8 cellular contexts compared by ENCODE assay signal in genomic region chr3:111989061-111989678, GRCh38. TPM values are rescaled to one million over a fixed set of nuclear protein-coding genes. Genes with fewer than 3 reads are reported as not detected.
DNase-seq lines count a peak whose midpoint lies in the region; ATAC-seq and TF ChIP-seq lines count a peak whose summit lies in the region.

No MANE protein-coding gene starts in this region.

- H3K36me3 Mint-ChIP-seq in activated CD4-positive, alpha-beta T cell treated with anti-CD3 and anti-CD28 coated beads for 36 hours (ENCODE audit: low read depth), result peaks cover 51% of the 10 kb centered on the region
- H3K36me3 Mint-ChIP-seq in nephron progenitor cell (ENCODE audit: low read depth), result peaks cover 58% of the 10 kb centered on the region

- CTCF ChIA-PET in activated CD4-positive, alpha-beta T cell treated with anti-CD3 and anti-CD28 coated beads for 36 hours (lab: Charles Lee), result interaction anchor here (0.7 to 21.0 kb wide), 28 partner anchors 8 to 443 kb away, joined by 3 to 515 read pairs (median 4); partner anchors contain the start of genes ABHD10 and TAGLN3

- peak; percentile 69 for ATAC-seq in activated CD4-positive, alpha-beta T cell treated with anti-CD3 and anti-CD28 coated beads for 36 hours

- TF ChIP-seq CTCF in LNCAP (IDR thresholded peaks at IDR 0.05) (peak; percentile 82), nephron progenitor cell (IDR thresholded peaks at IDR 0.05) (peak; percentile 60)

- intact Hi-C loops in activated CD4-positive, alpha-beta T cell treated with anti-CD3 and anti-CD28 coated beads for 36 hours (cut with DNase I, micrococcal nuclease), result loop anchor here (1.0 kb wide), 2 partner anchors 24 to 54 kb away; no protein-coding TSS in a partner anchor

- no peak for TF ChIP-seq POLR2A in erythroblast (IDR thresholded peaks at IDR 0.05; ENCODE audit: low read length)

- POLR2A ChIA-PET in activated CD4-positive, alpha-beta T cell treated with anti-CD3 and anti-CD28 coated beads for 36 hours (lab: Charles Lee), result interaction anchor here (0.8 kb wide), 1 partner anchor 10 kb away, joined by 3 read pairs; the partner anchor contains the start of gene ABHD10

- no peak overlapping the region for H3K27ac Mint-ChIP-seq in activated CD4-positive, alpha-beta T cell treated with anti-CD3 and anti-CD28 coated beads for 36 hours
- H3K27ac Mint-ChIP-seq in nephron progenitor cell, result no peak overlapping the region

- DNase-seq in activated CD4-positive, alpha-beta T cell treated with anti-CD3 and anti-CD28 coated beads for 36 hours, result no peak
- DNase-seq in activated CD4-positive, alpha-beta T cell treated with anti-CD3 and anti-CD28 coated beads, Interleukin-2, amount 50 U/mL, for 48 hours, result no peak
- DNase-seq in H4 (ENCODE audit: low spot score) (peak; percentile 64), RPMI8226 (peak; percentile 50), erythroblast (lab: John Stamatoyannopoulos, UW) (peak; percentile 48 to 59), nephron progenitor cell (no peak)
- DNase-seq in stimulated activated CD4-positive, alpha-beta T cell treated with anti-CD3 and anti-CD28 coated beads, Interleukin-4, amount 100 ng/mL, for 24 hours, result no peak

- peaks cover 36% of the 10 kb centered on the region for H3K4me1 Mint-ChIP-seq in activated CD4-positive, alpha-beta T cell treated with anti-CD3 and anti-CD28 coated beads for 36 hours
- H3K4me1 Mint-ChIP-seq in nephron progenitor cell, result peaks cover 8% of the 10 kb centered on the region

- no peaks in the 10 kb centered on the region for H3K27me3 Mint-ChIP-seq in activated CD4-positive, alpha-beta T cell treated with anti-CD3 and anti-CD28 coated beads for 36 hours
- H3K27me3 Mint-ChIP-seq in nephron progenitor cell (ENCODE audit: low read depth, poor library complexity), result no peaks in the 10 kb centered on the region

- no peaks in the 10 kb centered on the region for H3K9me3 Mint-ChIP-seq in activated CD4-positive, alpha-beta T cell treated with anti-CD3 and anti-CD28 coated beads for 36 hours (ENCODE audit: low read depth)
- no peaks in the 10 kb centered on the region for H3K9me3 Mint-ChIP-seq in nephron progenitor cell

- no peak overlapping the region for H3K4me3 Mint-ChIP-seq in activated CD4-positive, alpha-beta T cell treated with anti-CD3 and anti-CD28 coated beads for 36 hours
- H3K4me3 Mint-ChIP-seq in nephron progenitor cell, result no peak overlapping the region

RNA-seq across cellular contexts. Expression of gene TAGLN3, which starts 9.6 kb away (rescaled TPM):
- 1 to 10 TPM; 3.2 to 3.5 TPM for total RNA-seq in activated CD4-positive, alpha-beta T cell treated with anti-CD3 and anti-CD28 coated beads for 36 hours
- not detected in 2 replicates for total RNA-seq in H4 (2014; rRNA removed; shearing (Covaris generic))

RNA-seq across cellular contexts. Expression of gene ABHD10, which starts 10.3 kb away (rescaled TPM):
- total RNA-seq in activated CD4-positive, alpha-beta T cell treated with anti-CD3 and anti-CD28 coated beads for 36 hours, result 10 to 100 TPM; 58.7 to 64.1 TPM
- 34.1 and 44.1 TPM in 2 replicates for total RNA-seq in H4 (2014; rRNA removed; shearing (Covaris generic))

RNA-seq across cellular contexts. Expression of gene TMPRSS7, which starts 45.4 kb away (rescaled TPM):
- total RNA-seq in activated CD4-positive, alpha-beta T cell treated with anti-CD3 and anti-CD28 coated beads for 36 hours, result not detected
- total RNA-seq in H4 (2014; rRNA removed; shearing (Covaris generic)), result 0.12 TPM in 1 of 2 replicates, not detected in the other

Comparison
In these comparisons a context has a peak if more than half of its experiments do, and no peak if none do; other contexts are left out.
1. DNase-seq: peak in H4 (single experiment), RPMI8226 (single experiment) and erythroblast (2 of 2); none in activated CD4-positive, alpha-beta T cell treated with anti-CD3 and anti-CD28 coated beads for 36 hours (single experiment), activated CD4-positive, alpha-beta T cell treated with anti-CD3 and anti-CD28 coated beads, Interleukin-2, amount 50 U/mL, for 48 hours (0 of 2), nephron progenitor cell (single experiment) and stimulated activated CD4-positive, alpha-beta T cell treated with anti-CD3 and anti-CD28 coated beads, Interleukin-4, amount 100 ng/mL, for 24 hours (single experiment).